In the genomic region with DNA sequence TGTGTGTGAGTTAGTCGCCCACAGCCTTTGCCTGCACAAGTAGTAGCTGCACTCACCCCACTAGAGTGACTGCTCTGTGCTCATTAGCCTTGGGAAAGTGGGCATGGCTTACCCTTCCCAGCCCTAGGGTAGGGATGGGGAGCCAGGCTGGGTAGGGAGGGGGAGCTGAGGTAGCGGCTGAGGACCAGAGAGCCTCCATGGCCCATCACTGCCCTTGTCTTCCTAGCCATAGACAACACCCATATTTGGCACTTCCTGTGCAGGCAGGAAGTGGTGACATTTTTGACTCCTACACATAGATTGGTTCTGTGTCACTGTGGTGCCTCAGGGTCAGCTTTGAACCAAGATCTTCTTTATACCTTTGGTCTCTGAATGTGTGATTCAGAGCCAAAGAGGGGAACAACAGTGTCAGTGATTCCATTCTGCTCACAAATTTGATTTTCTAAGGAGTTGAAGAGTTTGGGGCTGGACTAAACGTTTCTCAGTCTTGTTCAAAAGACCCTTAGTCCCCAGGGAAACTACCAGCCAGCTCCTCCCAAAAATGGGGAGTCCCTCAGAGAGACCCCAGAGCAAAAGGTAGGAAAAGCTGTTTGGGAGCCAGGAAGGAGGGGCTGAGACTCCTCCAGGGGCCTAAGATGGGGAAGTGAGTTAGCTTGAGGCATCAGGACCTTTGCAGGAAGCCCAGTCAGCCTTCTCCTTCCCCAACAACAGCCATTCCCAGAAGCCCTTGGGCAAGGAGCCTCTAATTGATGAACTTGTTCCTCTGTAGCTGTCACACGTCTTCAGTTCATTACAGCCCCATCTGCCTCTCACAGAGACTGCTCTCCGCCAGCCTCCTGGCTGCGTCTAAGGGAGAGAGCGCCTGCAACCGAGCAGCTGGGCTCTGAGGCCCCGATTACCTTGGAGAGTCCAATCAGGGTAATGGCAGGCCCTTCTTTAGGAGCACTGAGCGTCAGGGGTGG, we compare ENCODE assay signal across 10 cellular contexts.
DNase-seq lines count a peak whose midpoint lies in the region; ATAC-seq and TF ChIP-seq lines count a peak whose summit lies in the region.
"Had no signal": no experiment of that assay in that cellular context is flagged by ENCODE, and none has a peak within 500 bp of the region (broad histone marks: within the 10 kb centered on the region; RNA-seq: fewer than 3 reads in every experiment).

No MANE protein-coding gene starts in this region.

- no peak overlapping the region for H3K4me3 Mint-ChIP-seq in activated T-cell treated with anti-CD3 and anti-CD28 coated beads, Interleukin-2, amount 50 U/mL, for 4 hours
- H3K4me3 Mint-ChIP-seq in chondrocyte (ENCODE audit: unreplicated experiment) = no peak overlapping the region

- H3K27ac ChIP-seq in substantia nigra (ENCODE audit: low read depth, low read length, poor library complexity, severe bottlenecking) = no peak overlapping the region
- no peak overlapping the region for H3K27ac ChIP-seq in upper lobe of right lung

- no peaks in the 10 kb centered on the region for H3K4me1 ChIP-seq in upper lobe of right lung

- H3K9me3 Mint-ChIP-seq in activated T-cell treated with anti-CD3 and anti-CD28 coated beads, Interleukin-2, amount 50 U/mL, for 4 hours = no peaks in the 10 kb centered on the region
- no peaks in the 10 kb centered on the region for H3K9me3 Mint-ChIP-seq in chondrocyte (ENCODE audit: low read depth)

- no peak overlapping the region for H3K4me3 ChIP-seq in upper lobe of right lung

- H3K4me1 Mint-ChIP-seq in activated T-cell treated with anti-CD3 and anti-CD28 coated beads, Interleukin-2, amount 50 U/mL, for 4 hours (ENCODE audit: low read depth) = peaks cover 8% of the 10 kb centered on the region
- no peaks in the 10 kb centered on the region for H3K4me1 Mint-ChIP-seq in chondrocyte (ENCODE audit: low read depth)

- no peaks in the 10 kb centered on the region for H3K27me3 Mint-ChIP-seq in activated T-cell treated with anti-CD3 and anti-CD28 coated beads, Interleukin-2, amount 50 U/mL, for 4 hours (ENCODE audit: low read depth)
- peaks cover 11% of the 10 kb centered on the region for H3K27me3 Mint-ChIP-seq in chondrocyte (ENCODE audit: low read depth)

- DNase-seq in NCI-H510A treated with DMSO at 0.1 percent for 48 hours (lab: John Stamatoyannopoulos, UW) (peak; percentile 19), NCI-H510A (lab: John Stamatoyannopoulos, UW) (no peak), M059J (ENCODE audit: low read depth) (peak; percentile 32), chondrocyte (ENCODE audit: low spot score) (no peak), substantia nigra (lab: John Stamatoyannopoulos, UW) (no peak), upper lobe of right lung (no peak)
- DNase-seq in activated T-cell treated with anti-CD3 and anti-CD28 coated beads, Interleukin-2, amount 50 U/mL, for 4 hours = no peak
- peak; percentile 25 to 26 for DNase-seq in stimulated activated CD4-positive, alpha-beta T cell treated with anti-CD3 and anti-CD28 coated beads, Interleukin-2, amount 100 ng/mL, for 24 hours
- DNase-seq: ACHN; NK-92 treated with Interleukin-12 subunit alpha and Interleukin-12 subunit beta, amount 100 ng/mL, for 24 hours had no signal

- no peaks in the 10 kb centered on the region for H3K9me3 ChIP-seq in upper lobe of right lung

- no peaks in the 10 kb centered on the region for H3K36me3 ChIP-seq in upper lobe of right lung

- TF ChIP-seq CTCF in chondrocyte (IDR thresholded peaks at IDR 0.05) = no peak
- TF ChIP-seq CTCF in upper lobe of right lung (IDR thresholded peaks at IDR 0.05) = no peak

- no peak overlapping the region for H3K27ac Mint-ChIP-seq in chondrocyte (ENCODE audit: unreplicated experiment)

- H3K36me3 Mint-ChIP-seq in activated T-cell treated with anti-CD3 and anti-CD28 coated beads, Interleukin-2, amount 50 U/mL, for 4 hours (ENCODE audit: insufficient read depth) = no peaks in the 10 kb centered on the region
- H3K36me3 Mint-ChIP-seq in chondrocyte (ENCODE audit: low read depth) = no peaks in the 10 kb centered on the region

- ATAC-seq in activated T-cell treated with anti-CD3 and anti-CD28 coated beads, Interleukin-2, amount 50 U/mL, for 4 hours = peak; percentile 93 to 96
- no peak for ATAC-seq in upper lobe of right lung

- intact Hi-C loops in upper lobe of right lung (cut with DNase I) = no loop called here

- H3K27me3 ChIP-seq in upper lobe of right lung = no peaks in the 10 kb centered on the region

Comparison
In these comparisons a context has a peak if more than half of its experiments do, and no peak if none do; other contexts are left out.
1. DNase-seq: peak in NCI-H510A treated with DMSO at 0.1 percent for 48 hours (single experiment), M059J (single experiment) and stimulated activated CD4-positive, alpha-beta T cell treated with anti-CD3 and anti-CD28 coated beads, Interleukin-2, amount 100 ng/mL, for 24 hours (2 of 2); none in NCI-H510A (single experiment), activated T-cell treated with anti-CD3 and anti-CD28 coated beads, Interleukin-2, amount 50 U/mL, for 4 hours (single experiment), chondrocyte (single experiment), substantia nigra (0 of 49) and upper lobe of right lung (single experiment).